In genomic region chr12:7907009-7907408, GRCh38 we compare ENCODE assay signal across 10 cellular contexts. TPM values are rescaled to one million over a fixed set of nuclear protein-coding genes. Genes with fewer than 3 reads are reported as not detected.
DNase-seq lines count a peak whose midpoint lies in the region; TF ChIP-seq lines count a peak whose summit lies in the region.
"Had no signal": no experiment of that assay in that cellular context is flagged by ENCODE, and none has a peak within 500 bp of the region (broad histone marks: within the 10 kb centered on the region; RNA-seq: fewer than 3 reads in every experiment).

No MANE protein-coding gene starts in this region.

- no peaks in the 10 kb centered on the region for H3F3A ChIP-seq in OCI-LY1 (ENCODE audit: insufficient read depth, low read length)

- no peak overlapping the region for H3K4me3 ChIP-seq in OCI-LY1 (ENCODE audit: low read depth, low read length, poor library complexity, severe bottlenecking)
- H3K4me3 ChIP-seq in fibroblast of lung (replicated peaks in 1 of 4; ENCODE audit: control extremely low read depth in 1 of 4, insufficient read depth in 1 of 4, low read depth in 3 of 4, low read length in 4 of 4) = no peak overlapping the region
- no peak overlapping the region for H3K4me3 ChIP-seq in esophagus squamous epithelium
- no peak overlapping the region for H3K4me3 ChIP-seq in ovary
- H3K4me3 ChIP-seq: upper lobe of left lung had no signal

- peak; percentile 44 for DNase-seq in A172 (ENCODE audit: low spot score)
- DNase-seq in fibroblast of lung (ENCODE audit: low read depth in 2 of 2) = peak; percentile 57 to 62
- peak; percentile 8 to 30 for DNase-seq in stimulated activated CD8-positive, alpha-beta memory T cell treated with anti-CD3 and anti-CD28 coated beads, Interleukin-2, amount 100 ng/mL, for 48 hours (ENCODE audit: low read depth in 2 of 2)
- DNase-seq in esophagus squamous epithelium (lab: John Stamatoyannopoulos, UW) = no peak
- no peak for DNase-seq in NCI-H2107 (lab: John Stamatoyannopoulos, UW)
- DNase-seq in ovary = no peak
- DNase-seq: upper lobe of left lung had no signal

- intact Hi-C loops in esophagus squamous epithelium (cut with DNase I) (no loop called here), ovary (cut with DNase I) (no loop called here)

- H3K4me1 ChIP-seq in OCI-LY1 (ENCODE audit: insufficient read depth, low read length, severe bottlenecking) (no peaks in the 10 kb centered on the region), fibroblast of lung (ENCODE audit: control insufficient read depth, extremely low read depth, insufficient read depth, low read length) (no peaks in the 10 kb centered on the region), esophagus squamous epithelium (peaks cover 0 to 15% (median 7%) of the 10 kb centered on the region in 3 donors), ovary (ENCODE audit: insufficient read depth) (no peaks in the 10 kb centered on the region)

- H2AFZ ChIP-seq in OCI-LY1 (ENCODE audit: low read length) = no peak overlapping the region
- H2AFZ ChIP-seq in fibroblast of lung (ENCODE audit: low read length) = no peak overlapping the region

- TF ChIP-seq POLR2A in esophagus squamous epithelium (IDR thresholded peaks at IDR 0.05) (no peak), ovary (IDR thresholded peaks at IDR 0.05) (no peak)

- H3K9me3 ChIP-seq in OCI-LY1 (ENCODE audit: low read length) (no peaks in the 10 kb centered on the region), fibroblast of lung (ENCODE audit: control insufficient read depth, insufficient read depth, low read depth, low read length) (no peaks in the 10 kb centered on the region), esophagus squamous epithelium (no peaks in the 10 kb centered on the region), ovary (no peaks in the 10 kb centered on the region)
- H3K9me3 ChIP-seq: upper lobe of left lung had no signal

- WGBS in esophagus squamous epithelium, 2 donors = 26 to 50% methylated on average over 3 of the region's 3 CpGs
- 50 to 65% (median 62%) methylated on average over 3 of the region's 3 CpGs for WGBS in ovary, 3 donors

- H3K79me2 ChIP-seq in OCI-LY1 (ENCODE audit: insufficient read depth, low read length) (no peaks in the 10 kb centered on the region), fibroblast of lung (ENCODE audit: control insufficient read depth, insufficient read depth, low read length) (no peaks in the 10 kb centered on the region)

- H3K9ac ChIP-seq in OCI-LY1 (ENCODE audit: low read length) (no peak overlapping the region), fibroblast of lung (ENCODE audit: insufficient read depth, low read length) (no peak overlapping the region)

- no peaks in the 10 kb centered on the region for H4K20me1 ChIP-seq in OCI-LY1 (ENCODE audit: insufficient read depth, low read length)
- no peaks in the 10 kb centered on the region for H4K20me1 ChIP-seq in fibroblast of lung (ENCODE audit: control insufficient read depth, extremely low read depth, insufficient read depth, low read length)

- H3K36me3 ChIP-seq in OCI-LY1 (ENCODE audit: insufficient read depth, low read length) (no peaks in the 10 kb centered on the region), fibroblast of lung (ENCODE audit: control insufficient read depth, insufficient read depth, low read length) (no peaks in the 10 kb centered on the region), esophagus squamous epithelium (no peaks in the 10 kb centered on the region), ovary (no peaks in the 10 kb centered on the region)
- H3K36me3 ChIP-seq: upper lobe of left lung had no signal

- H3K4me2 ChIP-seq in OCI-LY1 (ENCODE audit: low read length) (no peak overlapping the region), fibroblast of lung (ENCODE audit: extremely low read depth, insufficient read depth, low read length) (no peak overlapping the region)

- H3K27ac ChIP-seq in OCI-LY1 (ENCODE audit: low read depth, low read length, poor library complexity, severe bottlenecking) (no peak overlapping the region), fibroblast of lung (ENCODE audit: insufficient read depth, low read length) (no peak overlapping the region), esophagus squamous epithelium (no peak overlapping the region), ovary (no peak overlapping the region)
- H3K27ac ChIP-seq: epithelial cell of prostate, upper lobe of left lung had no signal

- no peaks in the 10 kb centered on the region for H3K9me2 ChIP-seq in OCI-LY1 (ENCODE audit: low read depth, low read length)

- H3K27me3 ChIP-seq in OCI-LY1 (ENCODE audit: insufficient read depth, low read length) = no peaks in the 10 kb centered on the region
- H3K27me3 ChIP-seq in fibroblast of lung (ENCODE audit: control insufficient read depth, insufficient read depth, low read length) = no peaks in the 10 kb centered on the region
- no peaks in the 10 kb centered on the region for H3K27me3 ChIP-seq in esophagus squamous epithelium
- H3K27me3 ChIP-seq in ovary = no peaks in the 10 kb centered on the region
- H3K27me3 ChIP-seq: upper lobe of left lung had no signal

- peak; percentile 25; the same call in 2 of the 3 replicates for TF ChIP-seq CTCF in GM12872 (IDR thresholded peaks at IDR 0.05; ENCODE audit: insufficient read depth, low read depth, low read length)
- peak; percentile 42; the same call in 1 of the 2 replicates for TF ChIP-seq CTCF in OCI-LY1 (IDR thresholded peaks at IDR 0.05; ENCODE audit: low read length)
- TF ChIP-seq CTCF in fibroblast of lung (conservative IDR thresholded peaks at IDR 0.05 in 1 of 2, IDR thresholded peaks at IDR 0.05 in 1 of 2; ENCODE audit: low read depth in 1 of 2, low read length in 2 of 2) = peak; percentile 31 to 52
- TF ChIP-seq CTCF in esophagus squamous epithelium (IDR thresholded peaks at IDR 0.05) = peak in 1 of 6 experiments; percentile 9
- TF ChIP-seq CTCF in ovary (IDR thresholded peaks at IDR 0.05) = no peak

- no peak for TF ChIP-seq EP300 in ovary (IDR thresholded peaks at IDR 0.05)

RNA-seq across cellular contexts. Expression of gene SLC2A3, which starts 29.0 kb away (rescaled TPM):
- 16.3 and 17.0 TPM in 2 replicates for total RNA-seq in A172 (2014; rRNA removed; shearing (Covaris generic))
- total RNA-seq in fibroblast of lung = 95.0 and 127 TPM in 2 replicates
- polyA plus RNA-seq in fibroblast of lung = 83.0 and 124 TPM in 2 replicates
- 65.6 and 124 TPM in 2 replicates for polyA plus RNA-seq in fibroblast of lung (2012)
- polyA minus RNA-seq in fibroblast of lung (ENCODE audit: low replicate concordance) = 109 and 154 TPM in 2 replicates
- 1 to 10 TPM; 3.8 to 9.9 (median 4.4) TPM for total RNA-seq in esophagus squamous epithelium
- 100 to 1,000 TPM in 1 of 7 donors, 10 to 100 TPM in 6; 24.0 to 100 (median 34.8) TPM for total RNA-seq in ovary
- polyA plus RNA-seq in ovary = 10 to 100 TPM; 14.1 to 25.5 TPM

RNA-seq across cellular contexts. Expression of gene SLC2A14, which starts 34.3 kb away (rescaled TPM):
- total RNA-seq in A172 (2014; rRNA removed; shearing (Covaris generic)) = 0.12 TPM in 1 of 2 replicates, not detected in the other
- total RNA-seq in fibroblast of lung (under 0.01 and 0.17 TPM in 2 replicates), esophagus squamous epithelium (not detected), ovary (1 to 10 TPM in 6 of 7 donors, under 1 TPM in 1; 0.46 to 4.4 (median 2.2) TPM)
- polyA plus RNA-seq in fibroblast of lung (0.07 TPM in 2 replicates), ovary (10 to 100 TPM in 1 of 2 donors, 1 to 10 TPM in 1; 1.1 to 12.7 TPM)
- 0.05 and 0.09 TPM in 2 replicates for polyA plus RNA-seq in fibroblast of lung (2012)
- polyA minus RNA-seq in fibroblast of lung (ENCODE audit: low replicate concordance) = not detected in 2 replicates

Comparison
In these comparisons a context has a peak if more than half of its experiments do, and no peak if none do; other contexts are left out.
1. DNase-seq: peak in A172 (single experiment), fibroblast of lung (2 of 2) and stimulated activated CD8-positive, alpha-beta memory T cell treated with anti-CD3 and anti-CD28 coated beads, Interleukin-2, amount 100 ng/mL, for 48 hours (2 of 2); none in esophagus squamous epithelium (single experiment), NCI-H2107 (single experiment) and ovary (0 of 5).
2. CTCF ChIP-seq: peak in GM12872 (single experiment), OCI-LY1 (single experiment) and fibroblast of lung (2 of 2); none in ovary (0 of 3).